ENCODE assay signal across 18 cellular contexts in the genomic region with DNA sequence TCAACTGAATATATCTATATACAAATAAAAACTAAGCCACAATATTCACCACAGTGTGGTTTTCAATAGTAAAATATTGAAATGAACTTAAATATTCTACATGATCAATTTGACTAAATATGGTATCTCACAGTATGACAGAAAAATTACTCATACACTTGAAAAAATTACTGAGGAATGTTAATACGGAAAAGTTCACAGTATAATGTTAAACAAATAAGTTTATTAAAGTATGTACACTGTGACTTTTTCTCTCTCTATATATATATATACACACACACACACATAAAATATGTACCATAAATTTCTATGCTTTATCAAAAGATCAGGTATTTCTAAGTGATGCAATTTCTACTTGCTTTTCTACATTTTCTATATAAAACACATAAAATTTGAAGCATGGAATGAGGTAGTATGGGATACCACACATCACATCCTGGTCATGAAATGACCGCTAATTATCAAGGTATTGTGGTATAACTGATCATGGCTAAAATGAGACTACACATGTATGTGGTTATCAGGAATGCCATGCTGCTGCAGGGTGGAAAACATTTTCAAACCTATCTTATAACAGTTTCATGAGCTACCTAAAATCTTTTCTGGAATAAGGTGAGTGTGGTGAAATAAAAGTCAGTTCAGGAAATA.
"Had no signal": no experiment of that assay in that cellular context is flagged by ENCODE, and none has a peak within 500 bp of the region (broad histone marks: within the 10 kb centered on the region; RNA-seq: fewer than 3 reads in every experiment).

No MANE protein-coding gene starts in this region.

- H3K36me3 ChIP-seq: brain microvascular endothelial cell, esophagus muscularis mucosa, thyroid gland had no signal

- H3K27me3 ChIP-seq: brain microvascular endothelial cell, esophagus muscularis mucosa, thyroid gland had no signal

- H3K4me3 ChIP-seq: esophagus muscularis mucosa, lung, thyroid gland had no signal

- H3K4me1 ChIP-seq: thyroid gland had no signal

- FAIRE-seq: endothelial cell of umbilical vein, keratinocyte had no signal

- ATAC-seq: activated CD8-positive, alpha-beta memory T cell treated with anti-CD3 and anti-CD28 coated beads, Interleukin-2, amount 10 ng/mL, durations not matched to agents 7 days and 5 days; left lobe of liver; natural killer cell treated with Interleukin-12 subunit alpha and Interleukin-12 subunit beta and Interleukin-15 and Interleukin-18, amount 100 ng/mL, for 72 hours had no signal

- DNase-seq: activated B cell treated with CpG ODN at 0.5 μM for 24 hours; activated CD4-positive, alpha-beta memory T cell treated with anti-CD3 and anti-CD28 coated beads, Interleukin-2, amount 10 ng/mL, durations not matched to agents 7 days and 5 days; activated CD4-positive, alpha-beta T cell treated with anti-CD3 and anti-CD28 coated beads for 4 hours; activated CD8-positive, alpha-beta memory T cell treated with anti-CD3 and anti-CD28 coated beads, Interleukin-2, amount 10 ng/mL, durations not matched to agents 7 days and 5 days; brain microvascular endothelial cell; effector memory CD4-positive, alpha-beta T cell; hippocampal formation; posterior cingulate gyrus; stimulated activated CD4-positive, alpha-beta T cell treated with anti-CD3 and anti-CD28 coated beads, Interleukin-12 subunit alpha, Interleukin-12 subunit beta, amount 100 ng/mL, for 4 hours; stimulated activated CD4-positive, alpha-beta T cell treated with anti-CD3 and anti-CD28 coated beads, Interleukin-2, amount 100 ng/mL, for 24 hours; stimulated activated naive CD4-positive, alpha-beta T cell treated with Interleukin-2 at 50 U/mL for 16 hours; thyroid gland had no signal

- H3K9me3 ChIP-seq: esophagus muscularis mucosa, thyroid gland had no signal

- H3K27ac ChIP-seq: brain microvascular endothelial cell, esophagus muscularis mucosa, thyroid gland had no signal
